ENCODE assay signal across 1 cellular context in the genomic region with DNA sequence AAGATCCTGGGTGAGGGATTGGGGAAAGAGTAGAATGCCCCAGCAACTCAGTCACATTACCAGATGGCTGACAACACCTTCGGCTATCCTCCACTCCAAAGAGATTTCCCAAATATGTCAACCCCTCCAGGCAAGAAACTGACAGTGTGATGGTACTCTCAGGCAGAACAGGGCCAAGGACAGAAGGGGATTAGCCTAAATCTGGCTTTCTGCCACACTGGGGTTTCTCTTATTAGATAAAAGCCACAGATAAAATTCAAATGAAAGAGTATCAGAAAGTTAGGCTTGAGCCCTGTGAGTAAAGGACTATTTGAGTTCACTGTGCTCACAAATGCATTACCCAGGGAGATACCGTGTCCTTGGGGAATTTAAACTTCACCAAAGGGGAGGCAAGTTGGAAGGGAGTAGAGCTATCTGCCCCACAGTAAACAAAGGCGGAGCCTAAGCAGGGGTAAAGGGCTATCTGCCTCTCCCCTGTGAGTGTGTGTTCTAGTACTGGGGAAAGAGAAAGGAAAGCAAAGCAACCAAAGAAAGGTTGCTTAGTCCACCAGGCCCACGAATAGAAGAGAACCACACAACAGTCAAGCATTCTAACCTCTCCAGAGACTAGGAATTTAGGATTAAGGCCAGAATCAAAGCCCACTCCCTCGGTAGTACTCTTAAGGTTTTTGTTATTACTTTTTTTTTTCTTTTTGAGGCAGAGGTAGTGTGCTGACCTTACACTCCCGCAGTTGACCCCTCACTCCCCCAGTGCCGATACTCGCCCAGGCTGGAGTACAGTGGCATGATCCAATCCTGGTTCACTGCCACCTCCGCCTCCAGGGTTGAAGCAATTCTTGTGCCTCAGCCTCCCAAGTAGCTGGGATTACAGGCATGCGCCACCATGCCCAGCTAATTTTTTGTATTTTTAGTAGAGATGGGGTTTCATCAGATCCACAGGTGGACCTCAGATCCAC.
TF ChIP-seq lines count a peak whose summit lies in the region.

No MANE protein-coding gene starts in this region.

TF ChIP-seq in IMR-90, 13 proteins besides CTCF, POLR2A, EP300 and RAD21 (continued from another document):
- TF ChIP-seq, protein P1, sequence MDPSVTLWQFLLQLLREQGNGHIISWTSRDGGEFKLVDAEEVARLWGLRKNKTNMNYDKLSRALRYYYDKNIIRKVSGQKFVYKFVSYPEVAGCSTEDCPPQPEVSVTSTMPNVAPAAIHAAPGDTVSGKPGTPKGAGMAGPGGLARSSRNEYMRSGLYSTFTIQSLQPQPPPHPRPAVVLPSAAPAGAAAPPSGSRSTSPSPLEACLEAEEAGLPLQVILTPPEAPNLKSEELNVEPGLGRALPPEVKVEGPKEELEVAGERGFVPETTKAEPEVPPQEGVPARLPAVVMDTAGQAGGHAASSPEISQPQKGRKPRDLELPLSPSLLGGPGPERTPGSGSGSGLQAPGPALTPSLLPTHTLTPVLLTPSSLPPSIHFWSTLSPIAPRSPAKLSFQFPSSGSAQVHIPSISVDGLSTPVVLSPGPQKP (IDR thresholded peaks at IDR 0.05; ENCODE audit: borderline replicate concordance, low read depth, low read length): no peak
- no peak for TF ChIP-seq FOS (IDR thresholded peaks at IDR 0.05; ENCODE audit: low read depth, low read length)
- TF ChIP-seq MXI1 (IDR thresholded peaks at IDR 0.05; ENCODE audit: borderline replicate concordance, low read depth, low read length): no peak
- TF ChIP-seq MAZ (IDR thresholded peaks at IDR 0.05; ENCODE audit: borderline replicate concordance, low read depth, low read length): no peak
TF ChIP-seq in IMR-90: peak in this region for 0.
